In the genomic region with DNA sequence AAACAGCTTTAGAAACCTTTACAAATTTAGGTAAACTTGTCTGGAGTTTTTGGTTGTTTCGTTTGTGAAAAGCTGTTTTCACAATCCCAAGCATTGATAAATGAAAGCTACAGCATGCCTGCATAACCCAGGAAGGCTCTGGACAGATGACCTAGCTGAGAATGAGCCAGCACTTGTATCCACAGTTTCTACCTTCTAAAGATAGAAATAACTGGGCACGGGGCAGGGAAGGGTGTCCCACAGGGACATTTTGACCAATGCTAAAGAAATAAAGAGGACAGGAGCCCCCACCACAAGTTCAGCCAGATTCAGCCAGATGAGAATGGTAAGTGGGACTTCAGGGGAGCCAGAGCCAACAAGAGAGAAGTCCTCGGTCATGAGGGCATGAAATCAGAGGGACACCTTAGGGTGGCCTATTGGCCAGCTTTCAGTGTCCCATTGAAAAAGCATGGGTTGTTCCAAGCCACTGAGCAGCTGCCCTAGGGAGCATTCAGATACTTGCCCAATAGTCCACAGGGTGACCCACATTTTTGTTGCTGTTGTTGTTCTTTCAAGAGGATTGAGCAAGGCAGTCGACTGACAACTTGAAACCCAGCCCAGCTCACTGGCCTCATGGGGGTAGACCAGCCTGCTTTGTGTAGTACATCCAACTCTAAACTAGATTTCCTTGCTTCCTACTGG, we compare ENCODE assay signal across 20 cellular contexts.
DNase-seq lines count a peak whose midpoint lies in the region; ATAC-seq and TF ChIP-seq lines count a peak whose summit lies in the region.
"Had no signal": no experiment of that assay in that cellular context is flagged by ENCODE, and none has a peak within 500 bp of the region (broad histone marks: within the 10 kb centered on the region; RNA-seq: fewer than 3 reads in every experiment).

No MANE protein-coding gene starts in this region.

- ATAC-seq in Right ventricle myocardium inferior (peak; percentile 88), GM19397 (IDR thresholded peaks at IDR 0.05; ENCODE audit: unreplicated experiment) (no peak)
- no peak for ATAC-seq in activated CD4-positive, CD25-positive, alpha-beta regulatory T cell treated with anti-CD3 and anti-CD28 coated beads, Interleukin-2, amount 50 U/mL, for 24 hours
- ATAC-seq: GM12878 had no signal

- H3K4me1 ChIP-seq in right atrium auricular region = peaks cover 0 to 10% of the 10 kb centered on the region in 2 donors
- H3K4me1 ChIP-seq: esophagus squamous epithelium, suprapubic skin had no signal

- TF ChIP-seq CTCF in right atrium auricular region (IDR thresholded peaks at IDR 0.05) (no peak), fibroblast of villous mesenchyme (IDR thresholded peaks at IDR 0.05; ENCODE audit: insufficient read depth, low read depth, low read length) (no peak)

- H3K4me3 ChIP-seq in right atrium auricular region (no peak overlapping the region), fibroblast of villous mesenchyme (ENCODE audit: low read depth, low read length) (no peak overlapping the region)
- H3K4me3 ChIP-seq: esophagus squamous epithelium, GM12878, skin epidermis, suprapubic skin had no signal

- no peaks in the 10 kb centered on the region for H3K9me3 ChIP-seq in right atrium auricular region
- H3K9me3 ChIP-seq: suprapubic skin had no signal

- DNase-seq in Right ventricle myocardium inferior (ENCODE audit: missing footprints) = peak; percentile 70
- DNase-seq in right atrium auricular region (ENCODE audit: low spot score) = no peak
- peak; percentile 71 for DNase-seq in fibroblast of villous mesenchyme (ENCODE audit: low read depth)
- DNase-seq in myocyte (ENCODE audit: low read depth) = peak; percentile 33
- no peak for DNase-seq in SHP77 (lab: John Stamatoyannopoulos, UW)
- DNase-seq in NCI-H1930 (lab: John Stamatoyannopoulos, UW) = no peak
- DNase-seq: activated CD8-positive, alpha-beta memory T cell treated with anti-CD3 and anti-CD28 coated beads for 24 hours; C1 segment of cervical spinal cord; esophagus squamous epithelium; GF-D8; NCI-H1436; NCI-H2171 treated with DMSO at 0.1 percent for 48 hours; NCI-H69; SIG-M5; stimulated activated CD8-positive, alpha-beta memory T cell treated with anti-CD3 and anti-CD28 coated beads, Interleukin-4, amount 100 ng/mL, for 48 hours had no signal

- no peaks in the 10 kb centered on the region for H3K36me3 ChIP-seq in right atrium auricular region
- H3K36me3 ChIP-seq: esophagus squamous epithelium, suprapubic skin had no signal

- peak overlapping the region in 1 of 2 donors; percentile 43 for H3K27ac ChIP-seq in right atrium auricular region
- H3K27ac ChIP-seq: esophagus squamous epithelium, skin epidermis, suprapubic skin had no signal

- intact Hi-C loops in Right ventricle myocardium inferior (cut with DNase I) = no loop called here

- no peaks in the 10 kb centered on the region for H3K27me3 ChIP-seq in right atrium auricular region
- H3K27me3 ChIP-seq: esophagus squamous epithelium, suprapubic skin had no signal

Comparison
In these comparisons a context has a peak if more than half of its experiments do, and no peak if none do; other contexts are left out.
1. DNase-seq: peak in Right ventricle myocardium inferior (single experiment), fibroblast of villous mesenchyme (single experiment) and myocyte (single experiment); none in right atrium auricular region (single experiment), SHP77 (0 of 2) and NCI-H1930 (0 of 2).